Comparison of ENCODE assay signal across 9 cellular contexts in the genomic region with DNA sequence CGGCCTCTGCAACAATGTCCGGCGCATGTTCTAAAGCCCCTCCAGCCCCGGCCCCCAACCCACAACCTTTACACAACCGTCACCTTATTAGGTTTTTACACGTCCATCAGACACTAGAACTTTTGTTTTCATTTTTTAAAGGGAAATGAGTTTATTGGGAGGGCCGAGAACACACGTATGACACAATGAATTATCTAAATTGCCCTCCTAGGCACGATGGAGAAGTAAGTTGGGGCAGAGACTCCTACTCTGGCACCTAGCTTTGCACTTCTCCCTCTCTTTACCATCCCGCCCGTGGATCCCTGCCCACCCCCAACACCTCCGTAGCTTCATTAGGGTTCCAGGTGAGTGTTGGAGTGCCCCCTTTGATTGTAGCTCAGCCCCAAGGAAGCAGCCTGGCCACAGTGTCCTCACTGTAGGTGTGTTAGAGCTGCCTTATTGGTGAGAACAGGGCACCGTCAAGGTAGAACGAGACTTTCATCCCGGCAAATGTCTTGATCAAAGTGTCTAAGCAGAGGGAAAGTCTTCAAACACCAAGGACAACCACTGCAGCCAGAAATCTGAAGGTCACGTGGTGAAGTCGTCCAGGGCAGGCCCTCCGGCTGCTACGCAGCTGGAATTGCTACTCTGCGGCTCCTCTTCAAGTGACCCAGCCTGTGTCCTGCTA.
DNase-seq lines count a peak whose midpoint lies in the region; ATAC-seq and TF ChIP-seq lines count a peak whose summit lies in the region.
"Had no signal": no experiment of that assay in that cellular context is flagged by ENCODE, and none has a peak within 500 bp of the region (broad histone marks: within the 10 kb centered on the region; RNA-seq: fewer than 3 reads in every experiment).

No MANE protein-coding gene starts in this region.

- H2AFZ ChIP-seq in parathyroid adenoma, result peak overlapping the region; percentile 54

- H3K9me3 ChIP-seq in parathyroid adenoma (ENCODE audit: control insufficient read depth, low read length), result no peaks in the 10 kb centered on the region

- H3K4me3 ChIP-seq in parathyroid adenoma (ENCODE audit: low read depth, low read length), result peak overlapping the region; percentile 29

- H3K27me3 Mint-ChIP-seq in effector memory CD8-positive, alpha-beta T cell, result peaks cover 50 to 80% of the 10 kb centered on the region in 2 donors

- H3K36me3 Mint-ChIP-seq in effector memory CD8-positive, alpha-beta T cell (ENCODE audit: insufficient read depth), result peaks cover 13% of the 10 kb centered on the region

- peak overlapping the region; percentile 65 for H3K4me2 ChIP-seq in parathyroid adenoma (ENCODE audit: low read length)

- peak; percentile 67 for DNase-seq in DMS53 (lab: John Stamatoyannopoulos, UW)
- DNase-seq in NCI-H345 treated with DMSO at 0.1 percent for 48 hours (lab: John Stamatoyannopoulos, UW; ENCODE audit: unreplicated experiment), result peak; percentile 82
- no peak for DNase-seq in effector memory CD8-positive, alpha-beta T cell
- no peak for DNase-seq in NK-92 (lab: John Stamatoyannopoulos, UW; ENCODE audit: unreplicated experiment)

- H3K79me2 ChIP-seq in parathyroid adenoma, result no peaks in the 10 kb centered on the region

- H3K4me1 Mint-ChIP-seq in effector memory CD8-positive, alpha-beta T cell (ENCODE audit: low read depth in 2 of 2), result peaks cover 37 to 45% of the 10 kb centered on the region in 2 donors

- peaks cover 7% of the 10 kb centered on the region for H3K27me3 ChIP-seq in parathyroid adenoma (ENCODE audit: control insufficient read depth, insufficient read depth, low read length)

- no peak for TF ChIP-seq CTCF in parathyroid adenoma (IDR thresholded peaks at IDR 0.05)

- H3K4me1 ChIP-seq in parathyroid adenoma, result peaks cover 12% of the 10 kb centered on the region

- ATAC-seq in effector memory CD8-positive, alpha-beta T cell (replicated peaks), result no peak
- ATAC-seq in HG03039 (IDR thresholded peaks at IDR 0.05; ENCODE audit: unreplicated experiment), result no peak
- ATAC-seq in GM19035 (IDR thresholded peaks at IDR 0.05; ENCODE audit: unreplicated experiment), result no peak
- ATAC-seq in GM19023 (IDR thresholded peaks at IDR 0.05; ENCODE audit: unreplicated experiment), result no peak

- H3K9me3 Mint-ChIP-seq in effector memory CD8-positive, alpha-beta T cell, result no peaks in the 10 kb centered on the region

- H3K9ac ChIP-seq in parathyroid adenoma, result no peak overlapping the region

- no peaks in the 10 kb centered on the region for H3K36me3 ChIP-seq in parathyroid adenoma (ENCODE audit: control insufficient read depth, insufficient read depth, low read length)

- H3K4me3 Mint-ChIP-seq in effector memory CD8-positive, alpha-beta T cell, result peak overlapping the region; percentile 97 to 98

- H3K27ac Mint-ChIP-seq in effector memory CD8-positive, alpha-beta T cell, result peak overlapping the region; percentile 31 to 76

- no peak overlapping the region for H3K27ac ChIP-seq in parathyroid adenoma
- H3K27ac ChIP-seq: epithelial cell of prostate had no signal

Comparison
In these comparisons a context has a peak if more than half of its experiments do, and no peak if none do; other contexts are left out.
1. DNase-seq: peak in DMS53 (single experiment) and NCI-H345 treated with DMSO at 0.1 percent for 48 hours (single experiment); none in effector memory CD8-positive, alpha-beta T cell (0 of 3) and NK-92 (single experiment).